In the genomic region with DNA sequence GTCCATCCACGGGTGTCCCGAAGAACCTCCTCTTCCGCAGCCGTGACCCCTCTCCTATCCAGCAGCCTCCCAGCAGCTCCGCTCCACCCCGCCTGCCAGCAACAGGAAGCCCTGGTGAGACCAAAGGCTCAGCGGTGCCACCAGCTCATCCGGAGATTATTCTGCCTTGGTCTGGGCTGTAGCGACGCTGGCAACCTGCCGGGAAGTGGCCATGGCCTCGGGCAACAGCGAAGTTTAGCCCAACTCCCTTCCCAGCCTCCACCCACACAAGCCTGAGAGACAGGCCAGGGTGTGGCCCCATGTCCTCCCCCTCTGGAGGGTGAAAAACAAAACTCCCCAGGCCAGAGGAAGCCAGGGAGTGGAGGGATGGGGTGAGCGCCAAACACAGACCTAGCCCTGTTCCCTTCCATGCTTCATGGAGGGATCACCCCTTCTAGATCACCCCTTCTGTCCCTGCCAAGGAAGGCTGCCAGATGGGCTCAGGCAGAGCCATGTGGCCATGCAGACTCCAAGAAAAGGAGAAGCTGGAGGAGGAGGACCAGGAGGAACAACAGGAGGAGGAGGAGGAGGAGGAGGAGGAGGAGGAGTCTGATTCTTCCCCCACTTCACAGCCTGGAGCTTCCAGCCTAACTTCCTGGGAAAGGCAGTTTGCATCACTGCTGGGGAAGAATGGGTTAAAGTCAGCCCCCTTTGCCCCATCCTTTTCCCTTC, we compare ENCODE assay signal across 8 cellular contexts. TPM values are rescaled to one million over a fixed set of nuclear protein-coding genes. Genes with fewer than 3 reads are reported as not detected.
DNase-seq lines count a peak whose midpoint lies in the region; ATAC-seq and TF ChIP-seq lines count a peak whose summit lies in the region.

No MANE protein-coding gene starts in this region.

- H3K36me3 ChIP-seq in HEK293 (ENCODE audit: control insufficient read depth in 2 of 2, insufficient read depth in 1 of 2, low read length in 2 of 2) (peaks cover 5 to 39% of the 10 kb centered on the region in 2 experiments; a peak in 2 of 3 replicates), suprapubic skin (peaks cover 23% of the 10 kb centered on the region)

- TF ChIP-seq CTCF in C4-2B (conservative IDR thresholded peaks at IDR 0.05) (no peak), HEK293 (tag by site-specific recombination; IDR thresholded peaks at IDR 0.05) (no peak), coronary artery (IDR thresholded peaks at IDR 0.05) (no peak), mesothelial cell of epicardium (IDR thresholded peaks at IDR 0.05; ENCODE audit: unreplicated experiment) (no peak), suprapubic skin (IDR thresholded peaks at IDR 0.05) (no peak)

- H3K27ac ChIP-seq in C4-2B (peak overlapping the region; percentile 17; the same call in 1 of the 2 replicates), HEK293 (ENCODE audit: extremely low read depth, low read depth, low read length) (peak overlapping the region; percentile 77; the same call in 1 of the 2 replicates), coronary artery (peak overlapping the region; percentile 95 to 96), suprapubic skin (peak overlapping the region; percentile 87)

- no peak for TF ChIP-seq EP300 in suprapubic skin (IDR thresholded peaks at IDR 0.05)

- peak overlapping the region; percentile 59 for H3K4me3 Mint-ChIP-seq in mesothelial cell of epicardium

- H3K27me3 Mint-ChIP-seq in mesothelial cell of epicardium (ENCODE audit: low read depth) = no peaks in the 10 kb centered on the region

- WGBS in suprapubic skin = 19% methylated on average over 8 of the region's 14 CpGs

- DNase-seq in coronary artery (ENCODE audit: low spot score) = peak; percentile 89
- no peak for DNase-seq in mesothelial cell of epicardium (ENCODE audit: low spot score in 2 of 2, unreplicated experiment in 2 of 2)
- peak in 1 of 2 donors; percentile 86 for DNase-seq in suprapubic skin (ENCODE audit: low spot score in 2 of 2)
- no peak for DNase-seq in NCI-H2227 (lab: John Stamatoyannopoulos, UW; ENCODE audit: unreplicated experiment)

- POLR2A ChIA-PET in HEK293 (lab: Yijun Ruan, JAX) = interaction anchor here (0.7 to 1.9 kb wide), 3 partner anchors 40 to 83 kb away, joined by 4 to 5 read pairs (median 4); partner anchors contain the start of genes ATP5MK, PDCD11 and TAF5

- H3K4me1 Mint-ChIP-seq in mesothelial cell of epicardium = no peaks in the 10 kb centered on the region

- H3K27me3 ChIP-seq in suprapubic skin = no peaks in the 10 kb centered on the region

- H3K36me3 Mint-ChIP-seq in mesothelial cell of epicardium = peaks cover 19% of the 10 kb centered on the region

- no peaks in the 10 kb centered on the region for H3K9me3 ChIP-seq in HEK293 (ENCODE audit: control insufficient read depth, insufficient read depth, low read depth, low read length)
- H3K9me3 ChIP-seq in suprapubic skin = no peaks in the 10 kb centered on the region

- no peak overlapping the region for H3K27ac Mint-ChIP-seq in mesothelial cell of epicardium

- ATAC-seq in activated CD4-positive, CD25-positive, alpha-beta regulatory T cell treated with anti-CD3 and anti-CD28 coated beads, Interleukin-2, amount 50 U/mL, for 24 hours = peak; percentile 63 to 70
- no peak for ATAC-seq in HG02852 (IDR thresholded peaks at IDR 0.05; ENCODE audit: unreplicated experiment)

- H3K4me3 ChIP-seq in HEK293 (ENCODE audit: low read depth, low read length) = peak overlapping the region; percentile 60
- peak overlapping the region; percentile 90 for H3K4me3 ChIP-seq in coronary artery
- peak overlapping the region; percentile 58 for H3K4me3 ChIP-seq in suprapubic skin

- H3K4me1 ChIP-seq in HEK293 (ENCODE audit: control insufficient read depth, insufficient read depth, low read length) = peaks cover 9% of the 10 kb centered on the region
- H3K4me1 ChIP-seq in suprapubic skin = peaks cover 66% of the 10 kb centered on the region

- no peak for TF ChIP-seq POLR2A in suprapubic skin (IDR thresholded peaks at IDR 0.05)

- CTCF ChIA-PET in HEK293 (lab: Yijun Ruan, JAX) = interaction anchor here (1.1 to 1.5 kb wide), 2 partner anchors 25 to 31 kb away, joined by 3 to 7 read pairs; no protein-coding TSS in a partner anchor

- no peaks in the 10 kb centered on the region for H3K9me3 Mint-ChIP-seq in mesothelial cell of epicardium

TF ChIP-seq in HEK293, 187 proteins besides CTCF, POLR2A, EP300 and RAD21 (continues in another document):
- TF ChIP-seq, protein P1, sequence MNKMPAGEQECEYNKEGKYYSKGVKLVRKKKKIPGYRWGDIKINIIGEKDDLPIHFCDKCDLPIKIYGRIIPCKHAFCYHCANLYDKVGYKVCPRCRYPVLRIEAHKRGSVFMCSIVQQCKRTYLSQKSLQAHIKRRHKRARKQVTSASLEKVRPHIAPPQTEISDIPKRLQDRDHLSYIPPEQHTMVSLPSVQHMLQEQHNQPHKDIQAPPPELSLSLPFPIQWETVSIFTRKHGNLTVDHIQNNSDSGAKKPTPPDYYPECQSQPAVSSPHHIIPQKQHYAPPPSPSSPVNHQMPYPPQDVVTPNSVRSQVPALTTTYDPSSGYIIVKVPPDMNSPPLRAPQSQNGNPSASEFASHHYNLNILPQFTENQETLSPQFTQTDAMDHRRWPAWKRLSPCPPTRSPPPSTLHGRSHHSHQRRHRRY (tag by site-specific recombination; IDR thresholded peaks at IDR 0.05) = no peak
- TF ChIP-seq ZNF561 (tag by site-specific recombination; IDR thresholded peaks at IDR 0.05; ENCODE audit: borderline replicate concordance) (no peak), SP2 (tag by site-specific recombination; IDR thresholded peaks at IDR 0.05) (no peak), KLF1 (tag by site-specific recombination; IDR thresholded peaks at IDR 0.05) (peak; percentile 78), ZBTB1 (tag by site-specific recombination; IDR thresholded peaks at IDR 0.05) (no peak), ZNF394 (tag by site-specific recombination; IDR thresholded peaks at IDR 0.05; ENCODE audit: borderline replicate concordance) (peak; percentile 69; the same call in 1 of the 2 replicates), GLIS2 (tag by site-specific recombination; IDR thresholded peaks at IDR 0.05) (peak; percentile 23; the same call in 1 of the 2 replicates), ZNF24 (tag by site-specific recombination; IDR thresholded peaks at IDR 0.05) (no peak), KLF17 (tag by site-specific recombination; IDR thresholded peaks at IDR 0.05) (peak; percentile 50; the same call in 1 of the 2 replicates)
- TF ChIP-seq, protein P2, sequence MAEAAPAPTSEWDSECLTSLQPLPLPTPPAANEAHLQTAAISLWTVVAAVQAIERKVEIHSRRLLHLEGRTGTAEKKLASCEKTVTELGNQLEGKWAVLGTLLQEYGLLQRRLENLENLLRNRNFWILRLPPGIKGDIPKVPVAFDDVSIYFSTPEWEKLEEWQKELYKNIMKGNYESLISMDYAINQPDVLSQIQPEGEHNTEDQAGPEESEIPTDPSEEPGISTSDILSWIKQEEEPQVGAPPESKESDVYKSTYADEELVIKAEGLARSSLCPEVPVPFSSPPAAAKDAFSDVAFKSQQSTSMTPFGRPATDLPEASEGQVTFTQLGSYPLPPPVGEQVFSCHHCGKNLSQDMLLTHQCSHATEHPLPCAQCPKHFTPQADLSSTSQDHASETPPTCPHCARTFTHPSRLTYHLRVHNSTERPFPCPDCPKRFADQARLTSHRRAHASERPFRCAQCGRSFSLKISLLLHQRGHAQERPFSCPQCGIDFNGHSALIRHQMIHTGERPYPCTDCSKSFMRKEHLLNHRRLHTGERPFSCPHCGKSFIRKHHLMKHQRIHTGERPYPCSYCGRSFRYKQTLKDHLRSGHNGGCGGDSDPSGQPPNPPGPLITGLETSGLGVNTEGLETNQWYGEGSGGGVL (tag by site-specific recombination; IDR thresholded peaks at IDR 0.05) = peak; percentile 27; the same call in 1 of the 2 replicates
- TF ChIP-seq, protein P3, sequence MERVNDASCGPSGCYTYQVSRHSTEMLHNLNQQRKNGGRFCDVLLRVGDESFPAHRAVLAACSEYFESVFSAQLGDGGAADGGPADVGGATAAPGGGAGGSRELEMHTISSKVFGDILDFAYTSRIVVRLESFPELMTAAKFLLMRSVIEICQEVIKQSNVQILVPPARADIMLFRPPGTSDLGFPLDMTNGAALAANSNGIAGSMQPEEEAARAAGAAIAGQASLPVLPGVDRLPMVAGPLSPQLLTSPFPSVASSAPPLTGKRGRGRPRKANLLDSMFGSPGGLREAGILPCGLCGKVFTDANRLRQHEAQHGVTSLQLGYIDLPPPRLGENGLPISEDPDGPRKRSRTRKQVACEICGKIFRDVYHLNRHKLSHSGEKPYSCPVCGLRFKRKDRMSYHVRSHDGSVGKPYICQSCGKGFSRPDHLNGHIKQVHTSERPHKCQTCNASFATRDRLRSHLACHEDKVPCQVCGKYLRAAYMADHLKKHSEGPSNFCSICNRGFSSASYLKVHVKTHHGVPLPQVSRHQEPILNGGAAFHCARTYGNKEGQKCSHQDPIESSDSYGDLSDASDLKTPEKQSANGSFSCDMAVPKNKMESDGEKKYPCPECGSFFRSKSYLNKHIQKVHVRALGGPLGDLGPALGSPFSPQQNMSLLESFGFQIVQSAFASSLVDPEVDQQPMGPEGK (tag by site-specific recombination; IDR thresholded peaks at IDR 0.05) = peak; percentile 53; the same call in 1 of the 2 replicates

RNA-seq across cellular contexts. Expression of gene CALHM2, which starts 0.9 kb away (rescaled TPM):
- total RNA-seq in mesothelial cell of epicardium = 4.3 to 6.0 TPM (median 5.6 TPM) in 3 replicates
- total RNA-seq in suprapubic skin = 10 to 100 TPM; 13.7 to 17.9 (median 16.3) TPM

RNA-seq across cellular contexts. Expression of gene CALHM1, which starts 7.5 kb away (rescaled TPM):
- not detected in 3 replicates for total RNA-seq in mesothelial cell of epicardium
- not detected for total RNA-seq in suprapubic skin

RNA-seq across cellular contexts. Expression of gene CALHM3, which starts 27.8 kb away (rescaled TPM):
- not detected in 3 replicates for total RNA-seq in mesothelial cell of epicardium
- total RNA-seq in suprapubic skin = not detected

RNA-seq across cellular contexts. Expression of gene NEURL1, which starts 42.3 kb away (rescaled TPM):
- total RNA-seq in mesothelial cell of epicardium (0.40 to 0.88 TPM (median 0.54 TPM) in 3 replicates), suprapubic skin (under 1 TPM in 2 of 4 donors, not detected in 2; 0.18 to 0.30 TPM)

RNA-seq across cellular contexts. Expression of gene PDCD11, which starts 54.8 kb away (rescaled TPM):
- total RNA-seq in mesothelial cell of epicardium (48.9 to 53.6 TPM (median 50.4 TPM) in 3 replicates), suprapubic skin (10 to 100 TPM; 26.4 to 38.3 (median 29.3) TPM)

Comparison
In these comparisons a context has a peak if more than half of its experiments do, and no peak if none do; other contexts are left out.
1. H3K27ac ChIP-seq: peak in every context shown above with its lines; median percentile 96 in coronary artery; 87 in suprapubic skin; 77 in HEK293; 17 in C4-2B.